In the genomic region with DNA sequence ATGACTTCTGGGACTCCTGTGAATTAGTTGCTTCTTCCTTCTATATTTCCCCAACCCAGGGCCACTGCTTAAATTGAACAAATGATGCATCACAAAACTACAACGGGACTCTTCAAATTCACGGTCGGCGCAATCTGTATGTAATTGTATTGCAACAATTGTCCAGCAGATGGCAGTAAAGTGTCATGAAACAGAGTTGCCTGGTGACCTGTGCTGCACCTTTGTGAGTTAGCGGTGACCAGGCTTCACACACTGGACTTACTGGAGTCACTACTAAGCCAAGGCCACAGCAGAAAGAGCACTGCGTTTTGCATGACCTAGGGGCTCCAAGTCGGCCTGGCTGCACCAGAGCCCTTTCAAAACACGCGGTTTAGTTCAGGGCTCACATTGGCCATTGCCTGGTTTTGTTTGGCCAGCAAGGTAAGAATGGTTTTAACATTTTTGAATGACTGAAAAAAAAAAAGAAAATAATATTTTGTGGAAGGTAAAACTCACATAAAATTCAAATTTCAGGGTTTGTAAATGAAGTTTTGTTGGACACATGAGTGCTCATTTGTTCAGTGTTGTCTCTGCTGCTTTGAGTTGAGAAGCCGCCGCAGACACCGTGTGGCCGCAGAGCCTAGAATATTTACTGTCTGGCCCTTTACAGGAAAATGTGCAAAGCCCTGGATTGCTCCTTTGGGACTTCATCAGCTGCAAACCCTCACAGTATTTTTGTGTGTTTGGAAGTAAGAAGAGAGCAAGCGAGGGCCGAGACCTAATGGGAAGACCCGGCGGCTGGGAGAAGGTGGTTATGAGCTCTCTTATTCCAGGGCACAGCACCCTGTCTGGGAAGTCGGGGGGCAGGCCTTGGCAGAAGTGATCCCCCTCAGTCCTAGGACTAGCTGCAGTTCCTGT, we compare ENCODE assay signal across 7 cellular contexts. TPM values are rescaled to one million over a fixed set of nuclear protein-coding genes. Genes with fewer than 3 reads are reported as not detected.
DNase-seq lines count a peak whose midpoint lies in the region; FAIRE-seq and TF ChIP-seq lines count a peak whose summit lies in the region.

No MANE protein-coding gene starts in this region.

- H2BK12ac ChIP-seq in H9 (ENCODE audit: insufficient read length, low read depth, low read length) = no peak overlapping the region
- no peak overlapping the region for H2BK12ac ChIP-seq in H1 (ENCODE audit: low read depth, low read length)

- POLR2A ChIA-PET in H1 (lab: Charles Lee; ENCODE audit: partially characterized antibody) = interaction anchor here (0.7 kb wide), 1 partner anchor 287 kb away, joined by 3 read pairs; no protein-coding TSS in a partner anchor

- H3K36me3 ChIP-seq in H1 (ENCODE audit: control insufficient read depth in 2 of 4, insufficient read depth in 4 of 4, low read length in 3 of 4) (no peaks in the 10 kb centered on the region), transverse colon (no peaks in the 10 kb centered on the region)

- peak; percentile 90 for FAIRE-seq in H1 (lab: Jason Lieb, UNC)

- no peak overlapping the region for H2BK120ac ChIP-seq in H9 (ENCODE audit: low read depth, low read length, poor library complexity, severe bottlenecking)
- no peak overlapping the region for H2BK120ac ChIP-seq in H1 (replicated peaks; ENCODE audit: low read depth, low read length)

- no peak overlapping the region for H3K27ac Mint-ChIP-seq in H9

- H3K9ac ChIP-seq in H9 (ENCODE audit: extremely low read depth, insufficient read length, low read length) = no peak overlapping the region
- H3K9ac ChIP-seq in H1 (replicated peaks in 1 of 4; ENCODE audit: extremely low read depth in 1 of 4, low read depth in 3 of 4, low read length in 3 of 4) = no peak overlapping the region

- peak; percentile 95 to 99 for TF ChIP-seq RAD21 in H1 (IDR thresholded peaks at IDR 0.05 in 1 of 2, conservative IDR thresholded peaks at IDR 0.05 in 1 of 2; ENCODE audit: low read depth in 2 of 2, low read length in 2 of 2)

- H3K4me2 ChIP-seq in H9 (ENCODE audit: insufficient read depth, insufficient read length, low read length) (no peak overlapping the region), H1 (ENCODE audit: insufficient read depth in 1 of 2, low read depth in 2 of 2, low read length in 2 of 2) (no peak overlapping the region)

- TF ChIP-seq POLR2A in H1 (IDR thresholded peaks at IDR 0.05; ENCODE audit: control extremely low read depth in 1 of 2, low read depth in 2 of 2, low read length in 2 of 2) (no peak), transverse colon (IDR thresholded peaks at IDR 0.05) (no peak)

- H4K5ac ChIP-seq in H9 (ENCODE audit: insufficient read length, low read depth, low read length) (no peak overlapping the region), H1 (ENCODE audit: insufficient read length, low read depth, low read length) (no peak overlapping the region)

- no peak overlapping the region for H4K8ac ChIP-seq in H9 (replicated peaks; ENCODE audit: insufficient read length, low read depth, low read length)
- H4K8ac ChIP-seq in H1 (ENCODE audit: extremely low read depth, insufficient read depth, low read length) = no peak overlapping the region

- H3K4ac ChIP-seq in H9 (ENCODE audit: low read depth, low read length) = no peak overlapping the region
- no peak overlapping the region for H3K4ac ChIP-seq in H1 (replicated peaks; ENCODE audit: insufficient read length, low read depth, low read length)

- H3K4me3 ChIP-seq in WI38 (ENCODE audit: low read depth, low read length) (no peak overlapping the region), H1 (ENCODE audit: extremely low read depth in 1 of 4, insufficient read depth in 2 of 4, low read depth in 3 of 4, low read length in 4 of 4) (no peak overlapping the region), transverse colon (no peak overlapping the region)

- no peak overlapping the region for H3K23ac ChIP-seq in H9 (ENCODE audit: insufficient read length, low read depth, low read length)
- no peak overlapping the region for H3K23ac ChIP-seq in H1 (ENCODE audit: insufficient read length)

- H3T11ph ChIP-seq in H9 (ENCODE audit: low read length) = no peak overlapping the region

- H2BK5ac ChIP-seq in H9 (ENCODE audit: insufficient read length, low read length) = no peak overlapping the region
- H2BK5ac ChIP-seq in H1 (ENCODE audit: low read depth, low read length) = no peak overlapping the region

- H3K27ac ChIP-seq in H9 (ENCODE audit: insufficient read length, low read depth, low read length) = no peak overlapping the region
- no peak overlapping the region for H3K27ac ChIP-seq in H1 (ENCODE audit: low read depth, low read length)
- no peak overlapping the region for H3K27ac ChIP-seq in transverse colon

- DNase-seq in G401 (ENCODE audit: low spot score) = peak; percentile 83
- peak; percentile 79 for DNase-seq in H9
- peak; percentile 15 to 71 (median 52) for DNase-seq in NCI-H1417 (lab: John Stamatoyannopoulos, UW)
- DNase-seq in H1 (ENCODE audit: low read depth in 1 of 2, low spot score in 2 of 2) = peak in 1 of 2 experiments; percentile 63
- peak; percentile 73 to 82 for DNase-seq in lung microvascular endothelial cell (ENCODE audit: low read depth in 2 of 2)
- DNase-seq in transverse colon = peak; percentile 30

- H3K4me3 Mint-ChIP-seq in H9 = no peak overlapping the region

- H4K91ac ChIP-seq in H9 (ENCODE audit: insufficient read length, low read depth, low read length) (no peak overlapping the region), H1 (replicated peaks; ENCODE audit: insufficient read length, low read length) (no peak overlapping the region)

- H3K4me1 ChIP-seq in H9 (ENCODE audit: insufficient read depth, low read length) = no peaks in the 10 kb centered on the region
- peaks cover 0 to 6% (median 0%) of the 10 kb centered on the region in 4 experiments; a peak in 1 of 7 replicates for H3K4me1 ChIP-seq in H1 (replicated peaks in 1 of 4; ENCODE audit: control insufficient read depth in 3 of 4, insufficient read depth in 4 of 4, low read length in 3 of 4)
- peaks cover 0 to 6% (median 0%) of the 10 kb centered on the region in 4 donors for H3K4me1 ChIP-seq in transverse colon

- H3K79me2 ChIP-seq in H9 (ENCODE audit: insufficient read depth, low read length) (no peaks in the 10 kb centered on the region), H1 (ENCODE audit: control insufficient read depth in 1 of 2, insufficient read depth in 2 of 2, low read length in 2 of 2) (no peaks in the 10 kb centered on the region)

- no peak overlapping the region for H2AFZ ChIP-seq in H9 (ENCODE audit: low read length)
- H2AFZ ChIP-seq in H1 (ENCODE audit: low read length) = no peak overlapping the region

- H3K56ac ChIP-seq in H9 (ENCODE audit: insufficient read length, low read depth, low read length) (no peak overlapping the region), H1 (replicated peaks; ENCODE audit: insufficient read length, low read depth, low read length) (no peak overlapping the region)

- H3K9me3 ChIP-seq in H9 (ENCODE audit: control insufficient read depth, low read depth, low read length) = no peaks in the 10 kb centered on the region
- H3K9me3 ChIP-seq in H1 (ENCODE audit: insufficient read depth in 2 of 2, low read depth in 1 of 2, low read length in 1 of 2) = no peaks in the 10 kb centered on the region
- H3K9me3 ChIP-seq in transverse colon = no peaks in the 10 kb centered on the region

- H3K27me3 ChIP-seq in H9 (ENCODE audit: insufficient read depth, low read length) (no peaks in the 10 kb centered on the region), H1 (replicated peaks in 1 of 4; ENCODE audit: control insufficient read depth in 3 of 4, extremely low read depth in 1 of 4, insufficient read depth in 3 of 4, low read length in 3 of 4) (peaks cover 0 to 23% (median 3%) of the 10 kb centered on the region in 4 experiments; a peak in 5 of 7 replicates), transverse colon (peaks cover 27% of the 10 kb centered on the region)

- H3K36me3 Mint-ChIP-seq in H9 (ENCODE audit: insufficient read depth in 1 of 3, low read depth in 3 of 3) = no peaks in the 10 kb centered on the region; a peak in 1 of 7 replicates

- H3K9me3 Mint-ChIP-seq in H9 = no peaks in the 10 kb centered on the region; a peak in 2 of 5 replicates

- H2AK5ac ChIP-seq in H9 (ENCODE audit: insufficient read length, low read length) (no peak overlapping the region), H1 (ENCODE audit: low read depth, low read length) (no peak overlapping the region)

- TF ChIP-seq EP300 in H1 (IDR thresholded peaks at IDR 0.05; ENCODE audit: borderline replicate concordance in 1 of 2, low read depth in 2 of 2, low read length in 2 of 2) (no peak), transverse colon (IDR thresholded peaks at IDR 0.05; ENCODE audit: low read depth) (no peak)

- H3K23me2 ChIP-seq in H9 (ENCODE audit: insufficient read length, low read depth, low read length, poor library complexity, severe bottlenecking) (peaks cover 7% of the 10 kb centered on the region), H1 (ENCODE audit: low read depth, low read length) (no peaks in the 10 kb centered on the region; the same call in 1 of the 2 replicates)

- H3K18ac ChIP-seq in H9 (ENCODE audit: insufficient read length, low read depth, low read length) = no peak overlapping the region
- H3K18ac ChIP-seq in H1 (ENCODE audit: extremely low read depth, low read length) = no peak overlapping the region

- TF ChIP-seq CTCF in H9 (conservative IDR thresholded peaks at IDR 0.05) (peak; percentile 84), WI38 (IDR thresholded peaks at IDR 0.05; ENCODE audit: low read depth, low read length) (peak; percentile 54), H1 (IDR thresholded peaks at IDR 0.05; ENCODE audit: control extremely low read depth in 1 of 3, insufficient read depth in 1 of 3, low read depth in 1 of 3, low read length in 3 of 3) (peak in 2 of 3 experiments; percentile 78; a peak in 3 of 4 replicates), transverse colon (IDR thresholded peaks at IDR 0.05) (peak; percentile 73 to 85 (median 78))

- no peak overlapping the region for H2BK15ac ChIP-seq in H9 (ENCODE audit: low read depth, low read length)
- H2BK15ac ChIP-seq in H1 (ENCODE audit: low read length) = no peak overlapping the region

- H3K14ac ChIP-seq in H9 (ENCODE audit: insufficient read depth, low read length) (no peak overlapping the region), H1 (ENCODE audit: insufficient read length) (no peak overlapping the region)

- H2BK20ac ChIP-seq in H9 (ENCODE audit: low read depth, low read length, poor library complexity, severe bottlenecking) = no peak overlapping the region
- H2BK20ac ChIP-seq in H1 (ENCODE audit: low read length) = no peak overlapping the region

- WGBS in H9 (ENCODE audit: extremely low coverage, insufficient read length, low lambda C conversion rate) = no CpG with 5 or more reads among the region's 18 CpGs
- WGBS in H1 (ENCODE audit: extremely low coverage in 1 of 2, insufficient coverage in 1 of 2, insufficient read length in 1 of 2, insufficient replicate concordance in 2 of 2, low coverage in 1 of 2, low lambda C conversion rate in 2 of 2, missing lambda C conversion rate in 1 of 2), 2 experiments = 47% methylated on average over 18 of the region's 18 CpGs; no CpG with 5 or more reads in 1 of the 2 experiments
- 0 to 46% methylated on average over 4 to 18 of the region's 18 CpGs for WGBS in transverse colon (ENCODE audit: low coverage in 1 of 2), 2 donors

- no peaks in the 10 kb centered on the region for H3K79me1 ChIP-seq in H9 (ENCODE audit: insufficient read depth, low read depth, low read length, poor library complexity, severe bottlenecking)
- no peaks in the 10 kb centered on the region for H3K79me1 ChIP-seq in H1 (ENCODE audit: low read depth, low read length)

- CTCF ChIA-PET in H1 (lab: Charles Lee; ENCODE audit: partially characterized antibody) = interaction anchor here (0.6 to 2.8 kb wide), 16 partner anchors 9 to 809 kb away, joined by 3 to 30 read pairs (median 4); no protein-coding TSS in a partner anchor

- peaks cover 3 to 10% of the 10 kb centered on the region in 2 experiments; a peak in 3 of 4 replicates for H3K4me1 Mint-ChIP-seq in H9

- H3K27me3 Mint-ChIP-seq in H9 (ENCODE audit: low read depth) = peaks cover 23% of the 10 kb centered on the region

- in situ Hi-C loops in G401 (cut with HindIII; ENCODE audit: low sequenced_read_pairs) = no loop called here
- in situ Hi-C loops in transverse colon (cut with MboI; ENCODE audit: low pct_ligation_motif_present in 1 of 4, low pct_unique_long_range_greater_than_20kb in 1 of 4, low sequenced_read_pairs in 3 of 4) = loop anchor here (5.0 to 10.0 kb wide), 3 partner anchors 713 to 1193 kb away; a partner anchor contains a TSS

- intact Hi-C loops in transverse colon (cut with DNase I; ENCODE audit: low total_unique reads) = loop anchor here (5.0 to 10.0 kb wide), 2 partner anchors 643 to 715 kb away; a partner anchor contains a TSS

- H4K20me1 ChIP-seq in H9 (ENCODE audit: control insufficient read depth, insufficient read depth, insufficient read length) = no peaks in the 10 kb centered on the region
- H4K20me1 ChIP-seq in H1 (replicated peaks in 1 of 2; ENCODE audit: control insufficient read depth in 1 of 2, insufficient read depth in 2 of 2, low read length in 2 of 2) = no peaks in the 10 kb centered on the region

RNA-seq across cellular contexts. Expression of a gene that starts 23.2 kb away (rescaled TPM):
- 15.9 and 22.9 TPM in 2 replicates for total RNA-seq in G401 (2014; rRNA removed; shearing (Covaris generic))
- total RNA-seq in H9 (2021) (13.3 and 14.6 TPM in 2 replicates), lung microvascular endothelial cell (19.2 and 32.5 TPM in 2 replicates), transverse colon (10 to 100 TPM in 3 of 4 donors, 1 to 10 TPM in 1; 9.7 to 38.6 (median 22.1) TPM)
- total RNA-seq in H1 (2021; fragmentation: NEBNext Ultra II Directional; extraction: Animal tissue kit (Norgen Biotek cat#: 25700)) = 21.7 and 22.5 TPM in 2 replicates
- 7.3 and 17.2 TPM in 2 replicates for polyA plus RNA-seq in H1 (2011; rRNA removed)
- 20.1 TPM for polyA plus RNA-seq in H1 (2011; cell fraction: cytosol; rRNA removed)
- 10.5 TPM for polyA plus RNA-seq in H1 (2011; cell fraction: nucleus; rRNA removed)
- 22.8 to 28.3 TPM (median 24.6 TPM) in 4 replicates for polyA plus RNA-seq in H1 (2012, experiment 1 of 2)
- 7.2 TPM for polyA plus RNA-seq in H1 (2012, experiment 2 of 2)
- polyA plus RNA-seq in H1 (2013, experiment 1 of 2) = 19.1 TPM
- polyA plus RNA-seq in H1 (2013, experiment 2 of 2) = 21.2 TPM
- polyA minus RNA-seq in H1 (2011; rRNA and poly(A)+ RNA removed) = 10.7 and 16.8 TPM in 2 replicates
- 5.1 TPM for polyA minus RNA-seq in H1 (2011; cell fraction: cytosol; rRNA and poly(A)+ RNA removed)
- 10.4 TPM for polyA minus RNA-seq in H1 (2011; cell fraction: nucleus; rRNA and poly(A)+ RNA removed)
